21 cellular contexts compared by ENCODE assay signal in genomic region chr14:98120831-98121464, GRCh38.
DNase-seq lines count a peak whose midpoint lies in the region; ATAC-seq and TF ChIP-seq lines count a peak whose summit lies in the region.
"Had no signal": no experiment of that assay in that cellular context is flagged by ENCODE, and none has a peak within 500 bp of the region (broad histone marks: within the 10 kb centered on the region; RNA-seq: fewer than 3 reads in every experiment).

No MANE protein-coding gene starts in this region.

- H3K9me3 Mint-ChIP-seq in activated T-cell treated with anti-CD3 and anti-CD28 coated beads, Interleukin-2, amount 50 U/mL, for 4 hours, result peaks cover 22% of the 10 kb centered on the region

- H3K27me3 Mint-ChIP-seq in activated T-cell treated with anti-CD3 and anti-CD28 coated beads, Interleukin-2, amount 50 U/mL, for 4 hours (ENCODE audit: low read depth), result no peaks in the 10 kb centered on the region
- H3K27me3 Mint-ChIP-seq: activated B cell treated with CpG ODN at 0.5 μM for 24 hours; stimulated activated memory B cell treated with anti-CD40 and anti-IgM and Interleukin-4, amounts not matched to agents 10 μg/mL and 1 μg/mL and 100 μg/mL, for 72 hours had no signal

- peaks cover 4% of the 10 kb centered on the region for H3K36me3 Mint-ChIP-seq in activated T-cell treated with anti-CD3 and anti-CD28 coated beads, Interleukin-2, amount 50 U/mL, for 4 hours (ENCODE audit: insufficient read depth)
- H3K36me3 Mint-ChIP-seq: stimulated activated memory B cell treated with anti-CD40 and anti-IgM and Interleukin-4, amounts not matched to agents 10 μg/mL and 1 μg/mL and 100 μg/mL, for 72 hours had no signal

- POLR2A ChIA-PET in RWPE1 (lab: Yijun Ruan, JAX; ENCODE audit: low non-redundant PET), result no interaction called here

- H3K27me3 ChIP-seq in foreskin keratinocyte, result no peaks in the 10 kb centered on the region
- no peaks in the 10 kb centered on the region for H3K27me3 ChIP-seq in Peyer's patch
- H3K27me3 ChIP-seq: thyroid gland had no signal

- H3K27ac ChIP-seq in RWPE1, result no peak overlapping the region
- H3K27ac ChIP-seq in foreskin keratinocyte, result peak overlapping the region; percentile 74
- H3K27ac ChIP-seq in Peyer's patch, result no peak overlapping the region
- H3K27ac ChIP-seq: SK-N-MC, thyroid gland had no signal

- H3K4me3 ChIP-seq in GM12865 (ENCODE audit: low read depth, low read length), result no peak overlapping the region
- H3K4me3 ChIP-seq in Peyer's patch, result no peak overlapping the region
- H3K4me3 ChIP-seq: GM23338, lung, SK-N-MC, thyroid gland had no signal

- H3K4me1 Mint-ChIP-seq in activated T-cell treated with anti-CD3 and anti-CD28 coated beads, Interleukin-2, amount 50 U/mL, for 4 hours (ENCODE audit: low read depth), result peaks cover 20% of the 10 kb centered on the region
- H3K4me1 Mint-ChIP-seq: activated B cell treated with CpG ODN at 0.5 μM for 24 hours; GM23338; stimulated activated memory B cell treated with anti-CD40 and anti-IgM and Interleukin-4, amounts not matched to agents 10 μg/mL and 1 μg/mL and 100 μg/mL, for 72 hours had no signal

- no peak overlapping the region for H3K4me3 Mint-ChIP-seq in activated T-cell treated with anti-CD3 and anti-CD28 coated beads, Interleukin-2, amount 50 U/mL, for 4 hours
- H3K4me3 Mint-ChIP-seq: activated B cell treated with CpG ODN at 0.5 μM for 24 hours; CD8-positive, alpha-beta memory T cell; GM23338; stimulated activated memory B cell treated with anti-CD40 and anti-IgM and Interleukin-4, amounts not matched to agents 10 μg/mL and 1 μg/mL and 100 μg/mL, for 72 hours; T-helper 2 cell treated with Interferon-gamma antibody and Interleukin-4, amounts not matched to agents 5 μg/mL and 100 μg/mL, for 36 hours had no signal

- CTCF ChIA-PET in RWPE1 (lab: Yijun Ruan, JAX), result interaction anchor here (0.7 kb wide), 1 partner anchor 1867 kb away, joined by 3 read pairs; no protein-coding TSS in a partner anchor

- peak; percentile 97 to 98 for ATAC-seq in activated T-cell treated with anti-CD3 and anti-CD28 coated beads, Interleukin-2, amount 50 U/mL, for 4 hours
- ATAC-seq in foreskin keratinocyte (peak; percentile 99), HG03442 (IDR thresholded peaks at IDR 0.05; ENCODE audit: unreplicated experiment) (no peak)
- ATAC-seq: GM23338; Panc1; stimulated activated memory B cell treated with anti-CD40 and anti-IgM and Interleukin-4, amounts not matched to agents 10 μg/mL and 1 μg/mL and 100 μg/mL, for 72 hours had no signal

- TF ChIP-seq CTCF in GM12865 (IDR thresholded peaks at IDR 0.05; ENCODE audit: insufficient read depth, low read depth, low read length, missing control alignments), result no peak
- TF ChIP-seq CTCF in RWPE1 (conservative IDR thresholded peaks at IDR 0.05; ENCODE audit: low read depth), result no peak
- TF ChIP-seq CTCF in foreskin keratinocyte (conservative IDR thresholded peaks at IDR 0.05), result no peak
- no peak for TF ChIP-seq CTCF in Peyer's patch (IDR thresholded peaks at IDR 0.05)

- H3K4me1 ChIP-seq in foreskin keratinocyte, result no peaks in the 10 kb centered on the region
- no peaks in the 10 kb centered on the region for H3K4me1 ChIP-seq in Peyer's patch
- H3K4me1 ChIP-seq: thyroid gland had no signal

- H3K9me3 ChIP-seq in Peyer's patch, result no peaks in the 10 kb centered on the region
- H3K9me3 ChIP-seq: thyroid gland had no signal

- H3K36me3 ChIP-seq in Peyer's patch, result no peaks in the 10 kb centered on the region
- H3K36me3 ChIP-seq: thyroid gland had no signal

- DNase-seq in activated T-cell treated with anti-CD3 and anti-CD28 coated beads, Interleukin-2, amount 50 U/mL, for 4 hours, result no peak
- no peak for DNase-seq in activated T-cell treated with anti-CD3 and anti-CD28 coated beads, Interleukin-2, amount 50 U/mL, for 48 hours
- DNase-seq in GM12865 (ENCODE audit: low read depth) (peak; percentile 42), RWPE1 (ENCODE audit: low spot score) (peak; percentile 54), foreskin keratinocyte (peak; percentile 80 to 90), Peyer's patch (no peak), medulla oblongata (ENCODE audit: extremely low spot score) (no peak)
- DNase-seq: activated B cell treated with CpG ODN at 0.5 μM for 24 hours; CD8-positive, alpha-beta memory T cell; foreskin fibroblast; hippocampal formation; NCI-H2171; retina; thyroid gland had no signal

- no peak for TF ChIP-seq POLR2A in Peyer's patch (IDR thresholded peaks at IDR 0.05)

Comparison
In these comparisons a context has a peak if more than half of its experiments do, and no peak if none do; other contexts are left out.
1. DNase-seq: peak in GM12865 (single experiment), RWPE1 (single experiment) and foreskin keratinocyte (2 of 2); none in activated T-cell treated with anti-CD3 and anti-CD28 coated beads, Interleukin-2, amount 50 U/mL, for 4 hours (single experiment), activated T-cell treated with anti-CD3 and anti-CD28 coated beads, Interleukin-2, amount 50 U/mL, for 48 hours (0 of 2), Peyer's patch (0 of 3) and medulla oblongata (single experiment).